ENCODE assay signal across 21 cellular contexts in genomic region chr15:98731712-98732450, GRCh38.
DNase-seq lines count a peak whose midpoint lies in the region; ATAC-seq and TF ChIP-seq lines count a peak whose summit lies in the region.
"Had no signal": no experiment of that assay in that cellular context is flagged by ENCODE, and none has a peak within 500 bp of the region (broad histone marks: within the 10 kb centered on the region; RNA-seq: fewer than 3 reads in every experiment).

No MANE protein-coding gene starts in this region.

- ATAC-seq in SK-N-SH treated with all-trans-retinoic acid at 6 μM for 48 hours (no peak), Panc1 (no peak), psoas muscle (no peak)
- ATAC-seq: HCT116 had no signal

- H3F3A ChIP-seq in SK-N-SH (replicated peaks; ENCODE audit: insufficient read depth): peaks cover 27% of the 10 kb centered on the region

- peaks cover 80% of the 10 kb centered on the region for H3K79me2 ChIP-seq in SK-N-SH (ENCODE audit: insufficient read depth)

- TF ChIP-seq RAD21 in SK-N-SH (IDR thresholded peaks at IDR 0.05; ENCODE audit: low read length): no peak

- intact Hi-C loops in Panc1 (cut with micrococcal nuclease; ENCODE audit: unreplicated experiment) (no loop called here), psoas muscle (cut with DNase I) (no loop called here)

- no peak for DNase-seq in SK-N-SH
- no peak for DNase-seq in Panc1 (ENCODE audit: low read depth, low spot score)
- no peak for DNase-seq in psoas muscle
- no peak for DNase-seq in NCI-H524 (lab: John Stamatoyannopoulos, UW)
- DNase-seq in amniotic stem cell (lab: John Stamatoyannopoulos, UW): no peak
- DNase-seq in NCI-H1092 treated with DMSO at 0.1 percent for 48 hours (lab: John Stamatoyannopoulos, UW): no peak
- DNase-seq: 8988T; activated effector memory CD4-positive, alpha-beta T cell treated with Interleukin-2 at 50 U/mL for 16 hours; central memory CD4-positive, alpha-beta T cell; COR-L47; EL; foreskin melanocyte; NCI-H1417 treated with DMSO at 0.1 percent for 48 hours; NCI-H524 treated with DMSO at 0.1 percent for 48 hours; stimulated activated naive CD4-positive, alpha-beta T cell; upper lobe of left lung had no signal

- no peaks in the 10 kb centered on the region for H3K9me2 ChIP-seq in SK-N-SH

- no peak overlapping the region for H3K4me2 ChIP-seq in SK-N-SH
- H3K4me2 ChIP-seq in BLaER1 treated with 17β-estradiol and CSF1 and Interleukin-3, amounts not matched to agents 10 nM and 100 nM: peak overlapping the region; percentile 32 to 82 (median 59)

- WGBS in SK-N-SH (ENCODE audit: low lambda C conversion rate): 98% methylated on average over 7 of the region's 9 CpGs
- WGBS in psoas muscle, 3 donors: 90 to 97% (median 92%) methylated on average over 9 of the region's 9 CpGs

- no TSS peak for BruUV-seq in Panc1 (replicated peaks; lab: Mats Ljungman, UMichigan)

- no peak overlapping the region for H3K9ac ChIP-seq in SK-N-SH
- H3K9ac ChIP-seq in BLaER1 treated with 17β-estradiol and CSF1 and Interleukin-3, amounts not matched to agents 10 nM and 100 nM: no peak overlapping the region
- H3K9ac ChIP-seq: parathyroid adenoma had no signal

- H3K27me3 ChIP-seq in SK-N-SH (ENCODE audit: insufficient read depth) (no peaks in the 10 kb centered on the region), Panc1 (ENCODE audit: control insufficient read depth, insufficient read depth, low read length) (no peaks in the 10 kb centered on the region), psoas muscle (ENCODE audit: insufficient read depth in 3 of 3, low read length in 2 of 3) (no peaks in the 10 kb centered on the region)
- H3K27me3 ChIP-seq in BLaER1 treated with 17β-estradiol and CSF1 and Interleukin-3, amounts not matched to agents 10 nM and 100 nM: no peaks in the 10 kb centered on the region
- H3K27me3 ChIP-seq: upper lobe of left lung had no signal

- no peak for TF ChIP-seq EP300 in SK-N-SH (IDR thresholded peaks at IDR 0.05; ENCODE audit: borderline replicate concordance in 1 of 2, low read depth in 1 of 2, low read length in 1 of 2)

- in situ Hi-C loops in Panc1 (cut with HindIII; ENCODE audit: low pct_unique_long_range_greater_than_20kb, low sequenced_read_pairs): no loop called here

- H3K4me3 ChIP-seq in SK-N-SH (ENCODE audit: low read depth in 2 of 2, low read length in 1 of 2): no peak overlapping the region
- H3K4me3 ChIP-seq in BLaER1 treated with 17β-estradiol and CSF1 and Interleukin-3, amounts not matched to agents 10 nM and 100 nM: no peak overlapping the region
- no peak overlapping the region for H3K4me3 ChIP-seq in Panc1 (ENCODE audit: low read depth in 2 of 2, low read length in 2 of 2)
- H3K4me3 ChIP-seq in psoas muscle: no peak overlapping the region
- H3K4me3 ChIP-seq: upper lobe of left lung had no signal

- H3K9me3 ChIP-seq in SK-N-SH (no peaks in the 10 kb centered on the region), Panc1 (ENCODE audit: control insufficient read depth, insufficient read depth, low read depth, low read length) (no peaks in the 10 kb centered on the region), psoas muscle (no peaks in the 10 kb centered on the region)
- peaks cover 0 to 16% (median 0%) of the 10 kb centered on the region in 11 experiments; a peak in 4 of 22 replicates for H3K9me3 ChIP-seq in BLaER1 treated with 17β-estradiol and CSF1 and Interleukin-3, amounts not matched to agents 10 nM and 100 nM (replicated peaks in 1 of 11)
- H3K9me3 ChIP-seq: upper lobe of left lung had no signal

- POLR2A ChIA-PET in SK-N-SH (lab: Yijun Ruan, JAX) (no interaction called here), Panc1 (lab: Charles Lee) (interaction anchor here (0.6 to 1.2 kb wide), 2 partner anchors 212 to 871 kb away, joined by 3 to 4 read pairs; no protein-coding TSS in a partner anchor)

- H4K20me1 ChIP-seq in SK-N-SH (ENCODE audit: insufficient read depth): no peaks in the 10 kb centered on the region; the same call in 1 of the 2 replicates
- H4K20me1 ChIP-seq in BLaER1 treated with 17β-estradiol and CSF1 and Interleukin-3, amounts not matched to agents 10 nM and 100 nM: peaks cover 76 to 100% (median 100%) of the 10 kb centered on the region in 11 experiments

- CTCF ChIA-PET in SK-N-SH (lab: Yijun Ruan, JAX): interaction anchor here (1.0 to 1.9 kb wide), 4 partner anchors 9 to 118 kb away, joined by 3 to 6 read pairs (median 4); no protein-coding TSS in a partner anchor
- CTCF ChIA-PET in Panc1 (lab: Charles Lee): no interaction called here

- no peak overlapping the region for H2AFZ ChIP-seq in SK-N-SH (ENCODE audit: low read depth)
- H2AFZ ChIP-seq: parathyroid adenoma had no signal

- H3K36me3 ChIP-seq in SK-N-SH (replicated peaks in 1 of 2; ENCODE audit: control insufficient read depth in 1 of 2, insufficient read depth in 2 of 2, low read length in 1 of 2) (no peaks in the 10 kb centered on the region), Panc1 (ENCODE audit: control insufficient read depth, insufficient read depth, low read length) (no peaks in the 10 kb centered on the region), psoas muscle (ENCODE audit: insufficient read depth in 1 of 2, low read depth in 1 of 2) (no peaks in the 10 kb centered on the region)
- H3K36me3 ChIP-seq in BLaER1 treated with 17β-estradiol and CSF1 and Interleukin-3, amounts not matched to agents 10 nM and 100 nM: peaks cover 0 to 87% (median 34%) of the 10 kb centered on the region in 11 experiments; a peak in 16 of 22 replicates
- H3K36me3 ChIP-seq: upper lobe of left lung had no signal

- H3K27ac ChIP-seq in SK-N-SH (ENCODE audit: low read depth in 2 of 2, low read length in 1 of 2) (peak overlapping the region in 1 of 2 experiments; percentile 93; a peak in 1 of 4 replicates), Panc1 (ENCODE audit: low read length) (peak overlapping the region; percentile 98), psoas muscle (peak overlapping the region; percentile 5)
- H3K27ac ChIP-seq in BLaER1 treated with 17β-estradiol and CSF1 and Interleukin-3, amounts not matched to agents 10 nM and 100 nM: peak overlapping the region in 4 of 11 experiments; percentile 8 to 22 (median 12); a peak in 4 of 22 replicates
- H3K27ac ChIP-seq: parathyroid adenoma, RWPE1, upper lobe of left lung had no signal

- TF ChIP-seq CTCF in SK-N-SH (IDR thresholded peaks at IDR 0.05) (no peak), Panc1 (IDR thresholded peaks at IDR 0.05) (no peak), psoas muscle (IDR thresholded peaks at IDR 0.05) (no peak)

- H3K4me1 ChIP-seq in SK-N-SH (ENCODE audit: control insufficient read depth in 1 of 2, insufficient read depth in 2 of 2, low read depth in 1 of 2, low read length in 1 of 2) (peaks cover 53 to 75% of the 10 kb centered on the region in 2 experiments), Panc1 (ENCODE audit: control insufficient read depth, insufficient read depth, low read length) (peaks cover 63% of the 10 kb centered on the region), psoas muscle (peaks cover 78% of the 10 kb centered on the region)
- H3K4me1 ChIP-seq in BLaER1 treated with 17β-estradiol and CSF1 and Interleukin-3, amounts not matched to agents 10 nM and 100 nM: peaks cover 68 to 94% (median 89%) of the 10 kb centered on the region in 10 experiments

TF ChIP-seq in SK-N-SH treated with all-trans-retinoic acid at 6 μM for 48 hours, 23 proteins besides CTCF, POLR2A, EP300 and RAD21 (continues in another document):
- TF ChIP-seq POU6F1 (CRISPR knock-in tag; IDR thresholded peaks at IDR 0.05; ENCODE audit: borderline replicate concordance, low read depth): no peak

TF ChIP-seq in SK-N-SH, 30 proteins besides CTCF, POLR2A, EP300 and RAD21 (continues in another document):
- TF ChIP-seq YY1 (IDR thresholded peaks at IDR 0.05; ENCODE audit: low read depth) (no peak), IRF3 (IDR thresholded peaks at IDR 0.05; ENCODE audit: low read depth, low read length) (no peak), RXRA (IDR thresholded peaks at IDR 0.05; ENCODE audit: borderline replicate concordance, low read depth) (no peak), SMC3 (IDR thresholded peaks at IDR 0.05; ENCODE audit: low read depth, low read length) (no peak), TAF1 (IDR thresholded peaks at IDR 0.05; ENCODE audit: borderline replicate concordance, low read depth, low read length) (no peak), ZBTB33 (IDR thresholded peaks at IDR 0.05; ENCODE audit: borderline replicate concordance, low read depth) (no peak), EZH2phosphoT487 (IDR thresholded peaks at IDR 0.05; ENCODE audit: borderline replicate concordance, low read depth) (no peak), FOXM1 (IDR thresholded peaks at IDR 0.05; ENCODE audit: low read depth) (no peak), FOXJ3 (CRISPR knock-in tag; IDR thresholded peaks at IDR 0.05) (no peak), MEF2A (IDR thresholded peaks at IDR 0.05; ENCODE audit: borderline replicate concordance, low read depth) (no peak)
